In genomic region chr1:180150982-180151381, GRCh38 we compare ENCODE assay signal across 14 cellular contexts. TPM values are rescaled to one million over a fixed set of nuclear protein-coding genes. Genes with fewer than 3 reads are reported as not detected.
A peak's percentile ranks its signal among the peaks of the same experiment; 100 is the strongest.
DNase-seq lines count a peak whose midpoint lies in the region; ATAC-seq, FAIRE-seq and TF ChIP-seq lines count a peak whose summit lies in the region.
"Had no signal": no experiment of that assay in that cellular context is flagged by ENCODE, and none has a peak within 500 bp of the region (broad histone marks: within the 10 kb centered on the region; RNA-seq: fewer than 3 reads in every experiment).

No MANE protein-coding gene starts in this region.

- peaks cover 33% of the 10 kb centered on the region for H3K4me1 ChIP-seq in keratinocyte (ENCODE audit: control insufficient read depth, extremely low read depth, insufficient read depth, low read length)
- H3K4me1 ChIP-seq: prostate gland had no signal

- H3K36me3 Mint-ChIP-seq in glutamatergic neuron (ENCODE audit: unreplicated experiment), result no peaks in the 10 kb centered on the region

- H3K79me2 ChIP-seq in keratinocyte (ENCODE audit: control insufficient read depth, insufficient read depth, low read length), result peaks cover 8% of the 10 kb centered on the region

- H3K9me1 ChIP-seq in keratinocyte (ENCODE audit: control insufficient read depth, extremely low read depth, insufficient read depth, low read length), result no peaks in the 10 kb centered on the region

- H3K27ac Mint-ChIP-seq in glutamatergic neuron (ENCODE audit: unreplicated experiment), result no peak overlapping the region

- no peaks in the 10 kb centered on the region for H3K36me3 ChIP-seq in keratinocyte (ENCODE audit: control insufficient read depth in 2 of 2, extremely low read depth in 1 of 2, insufficient read depth in 2 of 2, low read length in 2 of 2)
- H3K36me3 ChIP-seq: prostate gland had no signal

- peaks cover 8% of the 10 kb centered on the region for H3K27me3 Mint-ChIP-seq in glutamatergic neuron (ENCODE audit: unreplicated experiment)

- DNase-seq in AG10803 (ENCODE audit: low read depth) (peak; percentile 57), UCSD-AML1 (lab: John Stamatoyannopoulos, UW; ENCODE audit: unreplicated experiment) (peak; percentile 26), keratinocyte (ENCODE audit: low read depth, low spot score) (no peak), glutamatergic neuron (no peak), substantia nigra (lab: John Stamatoyannopoulos, UW) (no peak)
- DNase-seq: activated CD4-positive, alpha-beta T cell treated with anti-CD3 and anti-CD28 coated beads, Interleukin-2, amount 50 U/mL, for 48 hours; activated naive CD4-positive, alpha-beta T cell treated with anti-CD3 and anti-CD28 coated beads, Interleukin-2, amount 50 U/mL, for 16 hours; C1 segment of cervical spinal cord; midbrain had no signal

- no peaks in the 10 kb centered on the region for H4K20me1 ChIP-seq in keratinocyte (ENCODE audit: control insufficient read depth, extremely low read depth, insufficient read depth, low read length)

- ATAC-seq in GM21737 (IDR thresholded peaks at IDR 0.05; ENCODE audit: unreplicated experiment), result no peak
- ATAC-seq in HG02885 (IDR thresholded peaks at IDR 0.05; ENCODE audit: poor library complexity, unreplicated experiment), result no peak

- peaks cover 2% of the 10 kb centered on the region for H3K9me3 Mint-ChIP-seq in glutamatergic neuron (ENCODE audit: unreplicated experiment)

- TF ChIP-seq CTCF in AG10803 (conservative IDR thresholded peaks at IDR 0.05; ENCODE audit: low read length), result no peak
- TF ChIP-seq CTCF in keratinocyte (optimal IDR thresholded peaks at IDR 0.05 in 1 of 3, IDR thresholded peaks at IDR 0.05 in 1 of 3, conservative IDR thresholded peaks at IDR 0.05 in 1 of 3; ENCODE audit: extremely low read depth in 1 of 3, insufficient read depth in 2 of 3, low read length in 3 of 3), result no peak
- TF ChIP-seq CTCF in glutamatergic neuron (IDR thresholded peaks at IDR 0.05; ENCODE audit: partially characterized antibody, unreplicated experiment), result no peak

- no peak overlapping the region for H3K4me3 Mint-ChIP-seq in glutamatergic neuron (ENCODE audit: unreplicated experiment)

- TF ChIP-seq EP300 in Ishikawa (IDR thresholded peaks at IDR 0.05; ENCODE audit: borderline replicate concordance), result no peak

- no peak overlapping the region for H3K9ac ChIP-seq in keratinocyte (ENCODE audit: control insufficient read depth, extremely low read depth, insufficient read depth, low read length)
- H3K9ac ChIP-seq: KMS-11 had no signal

- no peak overlapping the region for H3K4me3 ChIP-seq in AG10803 (ENCODE audit: low read length)
- H3K4me3 ChIP-seq in keratinocyte (ENCODE audit: control insufficient read depth in 2 of 3, extremely low read depth in 1 of 3, insufficient read depth in 2 of 3, low read depth in 1 of 3, low read length in 3 of 3), result peak overlapping the region in 1 of 3 experiments; percentile 38
- H3K4me3 ChIP-seq: prostate gland had no signal

- H2AFZ ChIP-seq in keratinocyte (ENCODE audit: control insufficient read depth, low read length), result no peak overlapping the region

- H3K27me3 ChIP-seq in keratinocyte (ENCODE audit: control insufficient read depth, extremely low read depth, insufficient read depth, low read length), result no peaks in the 10 kb centered on the region

- H3K9me3 ChIP-seq in keratinocyte (ENCODE audit: control insufficient read depth, low read depth, low read length), result no peaks in the 10 kb centered on the region
- H3K9me3 ChIP-seq: prostate gland had no signal

- dilution Hi-C loops in keratinocyte (cut with MboI; ENCODE audit: extremely low pct_ligation_motif_present, low sequenced_read_pairs), result no loop called here

- TF ChIP-seq RAD21 in Ishikawa (IDR thresholded peaks at IDR 0.05; ENCODE audit: low read depth), result no peak

- H3K4me1 Mint-ChIP-seq in glutamatergic neuron (ENCODE audit: low read depth, unreplicated experiment), result no peaks in the 10 kb centered on the region

- no peak for FAIRE-seq in keratinocyte (lab: Jason Lieb, UNC)

- peak overlapping the region; percentile 67 for H3K4me2 ChIP-seq in keratinocyte (ENCODE audit: control insufficient read depth, extremely low read depth, insufficient read depth, low read depth, low read length)
- H3K4me2 ChIP-seq: KMS-11 had no signal

- peak overlapping the region; percentile 49 for H3K27ac ChIP-seq in keratinocyte (ENCODE audit: control insufficient read depth, insufficient read depth, low read length)
- no peak overlapping the region for H3K27ac ChIP-seq in substantia nigra (ENCODE audit: low read depth, low read length, poor library complexity, severe bottlenecking)
- H3K27ac ChIP-seq: KMS-11, prostate gland had no signal

TF ChIP-seq in Ishikawa, 13 proteins besides CTCF, POLR2A, EP300 and RAD21:
- TF ChIP-seq CEBPB (IDR thresholded peaks at IDR 0.05) (peak; percentile 67), EGR1 (IDR thresholded peaks at IDR 0.05) (no peak)
TF ChIP-seq in Ishikawa: peak in this region for 1.

RNA-seq across cellular contexts. Expression of gene QSOX1, which starts 3.7 kb away (rescaled TPM):
- 57.6 to 87.5 TPM (median 59.0 TPM) in 3 replicates for polyA plus RNA-seq in keratinocyte
- polyA plus RNA-seq in keratinocyte (2011; ENCODE audit: low read depth), result 20.2 TPM
- 21.1 and 28.7 TPM in 2 replicates for polyA plus RNA-seq in keratinocyte (2011; cell fraction: cytosol; rRNA removed)
- 196 and 205 TPM in 2 replicates for polyA plus RNA-seq in keratinocyte (2011; cell fraction: nucleus; rRNA removed)
- 80.6 and 92.1 TPM in 2 replicates for polyA plus RNA-seq in keratinocyte (2012; ENCODE audit: low replicate concordance)
- polyA minus RNA-seq in keratinocyte, result 60.9 to 96.0 TPM (median 64.2 TPM) in 3 replicates
- polyA minus RNA-seq in keratinocyte (2011; cell fraction: cytosol; rRNA and poly(A)+ RNA removed), result 70.4 TPM
- 124 and 168 TPM in 2 replicates for polyA minus RNA-seq in keratinocyte (2011; cell fraction: nucleus; rRNA and poly(A)+ RNA removed)
- 46.1 TPM for total RNA-seq in glutamatergic neuron (ENCODE audit: unreplicated experiment)

Comparison
In these comparisons a context has a peak if more than half of its experiments do, and no peak if none do; other contexts are left out.
1. DNase-seq: peak in AG10803 (single experiment) and UCSD-AML1 (single experiment); none in keratinocyte (single experiment), glutamatergic neuron (single experiment) and substantia nigra (0 of 49).